In the genomic region with DNA sequence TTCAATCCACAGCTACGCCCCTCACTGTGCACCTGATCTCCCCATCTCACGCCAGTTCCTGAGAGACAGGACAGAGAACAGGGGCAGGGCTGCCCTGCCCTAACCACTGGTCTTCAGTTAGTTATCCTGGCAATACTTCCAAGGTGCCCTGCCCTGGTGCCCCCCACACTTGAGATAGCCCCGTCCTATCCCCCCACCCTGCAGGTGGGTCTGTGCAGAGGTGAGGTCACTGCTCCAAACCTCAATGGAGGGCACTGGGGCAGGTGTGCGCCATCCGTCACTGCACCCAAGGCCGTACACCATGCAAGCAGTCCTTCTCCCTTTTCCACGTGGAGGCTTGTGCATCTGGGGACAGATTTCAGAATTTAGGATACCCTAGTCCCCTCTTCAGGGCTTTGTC, we compare ENCODE assay signal across 9 cellular contexts. TPM values are rescaled to one million over a fixed set of nuclear protein-coding genes. Genes with fewer than 3 reads are reported as not detected.
"Had no signal": no experiment of that assay in that cellular context is flagged by ENCODE, and none has a peak within 500 bp of the region (broad histone marks: within the 10 kb centered on the region; RNA-seq: fewer than 3 reads in every experiment).

No MANE protein-coding gene starts in this region.

RNA-seq across cellular contexts. Expression of a gene that starts 18.6 kb away (rescaled TPM):
- total RNA-seq: activated CD4-positive, alpha-beta T cell treated with anti-CD3 and anti-CD28 coated beads for 36 hours; activated CD4-positive, alpha-beta T cell treated with anti-CD3 and anti-CD28 coated beads, Interleukin-2, amount 10 ng/mL, durations not matched to agents 7 days and 5 days; activated CD8-positive, alpha-beta T cell treated with anti-CD3 and anti-CD28 coated beads, Interleukin-2, amount 10 ng/mL, durations not matched to agents 7 days and 5 days; activated naive CD8-positive, alpha-beta T cell treated with anti-CD3 and anti-CD28 coated beads, Interleukin-2, amount 10 ng/mL, durations not matched to agents 7 days and 5 days; activated T-helper 2 cell treated with anti-CD3 and anti-CD28 coated beads, Interferon-gamma antibody, Interleukin-2, Interleukin-4, amounts not matched to agents 10 μg/mL and 5 μg/mL and 100 μg/mL, durations not matched to agents 14 hours and 24 hours and 36 hours; astrocyte; OCI-LY7; SJSA1 had no signal
- polyA plus RNA-seq: SK-N-SH had no signal
